1 cellular context compared by ENCODE assay signal in genomic region chr7:36289833-36290661, GRCh38.
TF ChIP-seq lines count a peak whose summit lies in the region.

No MANE protein-coding gene starts in this region.

TF ChIP-seq in GM12878, 131 proteins besides CTCF, POLR2A, EP300 and RAD21:
- TF ChIP-seq BACH1 (IDR thresholded peaks at IDR 0.05; ENCODE audit: borderline replicate concordance) (no peak), CHD1 (IDR thresholded peaks at IDR 0.05; ENCODE audit: low read depth, low read length) (no peak), REST (IDR thresholded peaks at IDR 0.05; ENCODE audit: low read depth, low read length) (no peak), NFIC (IDR thresholded peaks at IDR 0.05; ENCODE audit: low read depth, low read length) (no peak), CBX5 (IDR thresholded peaks at IDR 0.05; ENCODE audit: low read depth) (no peak), FOXM1 (IDR thresholded peaks at IDR 0.05; ENCODE audit: low read depth, low read length) (no peak), FOS (IDR thresholded peaks at IDR 0.05; ENCODE audit: borderline replicate concordance, extremely low read depth, insufficient read length) (no peak), PRDM15 (CRISPR knock-in tag; IDR thresholded peaks at IDR 0.05) (no peak), SKIL (IDR thresholded peaks at IDR 0.05; ENCODE audit: low read depth, poor library complexity, severe bottlenecking) (no peak), KLF5 (IDR thresholded peaks at IDR 0.05; ENCODE audit: partially characterized antibody) (no peak), NR2C2 (IDR thresholded peaks at IDR 0.05; ENCODE audit: borderline replicate concordance, control insufficient read depth, insufficient read length, low read depth) (no peak)
